8 cellular contexts compared by ENCODE assay signal in genomic region chr12:6341439-6342139, GRCh38. TPM values are rescaled to one million over a fixed set of nuclear protein-coding genes. Genes with fewer than 3 reads are reported as not detected.
DNase-seq lines count a peak whose midpoint lies in the region; ATAC-seq and FAIRE-seq lines count a peak whose summit lies in the region.

Gene TNFRSF1A, minus strand, starts transcription at chr12:6342076. Its CDS starts 262 bp downstream, at chr12:6341814.

- peak; percentile 32 for ATAC-seq in HG02610 (IDR thresholded peaks at IDR 0.05; ENCODE audit: unreplicated experiment)
- ATAC-seq in HG03108 (IDR thresholded peaks at IDR 0.05; ENCODE audit: unreplicated experiment): no peak

- H3K9me3 ChIP-seq in small intestine (ENCODE audit: control insufficient read depth, low read depth): no peaks in the 10 kb centered on the region

- peak in 8 of 14 donors; percentile 27 to 67 (median 55) for DNase-seq in C1 segment of cervical spinal cord (lab: John Stamatoyannopoulos, UW)
- no peak for DNase-seq in cerebellum (ENCODE audit: low spot score)
- peak; percentile 89 for DNase-seq in islet precursor cell
- DNase-seq in small intestine: peak; percentile 87
- no peak for DNase-seq in activated gamma-delta T cell (lab: John Stamatoyannopoulos, UW)

- H3K4me1 ChIP-seq in small intestine (ENCODE audit: control insufficient read depth in 2 of 2, insufficient read depth in 1 of 2, low read depth in 1 of 2, low read length in 1 of 2): peaks cover 6% of the 10 kb centered on the region in 2 donors

- H3K27me3 ChIP-seq in small intestine (ENCODE audit: control insufficient read depth in 2 of 2, insufficient read depth in 2 of 2, low read length in 2 of 2): no peaks in the 10 kb centered on the region

- no peaks in the 10 kb centered on the region for H3K36me3 ChIP-seq in small intestine (ENCODE audit: control insufficient read depth in 2 of 2, insufficient read depth in 2 of 2, low read length in 2 of 2)

- no peak for FAIRE-seq in small intestine (lab: Jason Lieb, UNC)

- H3K27ac ChIP-seq in small intestine (ENCODE audit: low read depth in 1 of 2, low read length in 1 of 2): peak within 1 kb of the TSS; percentile 97 to 100

- intact Hi-C loops in T-helper 1 cell treated with Interleukin-12 subunit alpha and Interleukin-12 subunit beta and Interleukin-4 antibody, amounts not matched to agents 30 ng/mL and 1 ng/mL, for 36 hours (cut with micrococcal nuclease): loop anchor here (10.0 kb wide), 1 partner anchor 1903 kb away; no protein-coding TSS in a partner anchor

- WGBS in small intestine, 3 donors: 0 to 2% (median 1%) methylated on average over 20 to 21 of the region's 21 CpGs

- peak within 1 kb of the TSS; percentile 85 to 96 for H3K4me3 ChIP-seq in small intestine (ENCODE audit: low read depth in 1 of 2, low read length in 2 of 2)

RNA-seq across cellular contexts. Expression of gene TNFRSF1A, which starts in this region (rescaled TPM):
- total RNA-seq in T-helper 1 cell treated with Interleukin-12 subunit alpha and Interleukin-12 subunit beta and Interleukin-4 antibody, amounts not matched to agents 30 ng/mL and 1 ng/mL, for 36 hours: 56.4 and 60.2 TPM in 2 replicates
- total RNA-seq in cerebellum: 11.1 TPM
- polyA plus RNA-seq in small intestine: 100 to 1,000 TPM in 1 of 3 donors, 10 to 100 TPM in 2; 77.2 to 102 (median 92.9) TPM

Comparison
In these comparisons a context has a peak if more than half of its experiments do, and no peak if none do; other contexts are left out.
1. DNase-seq: peak in C1 segment of cervical spinal cord (8 of 14), islet precursor cell (single experiment) and small intestine (single experiment); none in cerebellum (single experiment) and activated gamma-delta T cell (single experiment).